In the genomic region with DNA sequence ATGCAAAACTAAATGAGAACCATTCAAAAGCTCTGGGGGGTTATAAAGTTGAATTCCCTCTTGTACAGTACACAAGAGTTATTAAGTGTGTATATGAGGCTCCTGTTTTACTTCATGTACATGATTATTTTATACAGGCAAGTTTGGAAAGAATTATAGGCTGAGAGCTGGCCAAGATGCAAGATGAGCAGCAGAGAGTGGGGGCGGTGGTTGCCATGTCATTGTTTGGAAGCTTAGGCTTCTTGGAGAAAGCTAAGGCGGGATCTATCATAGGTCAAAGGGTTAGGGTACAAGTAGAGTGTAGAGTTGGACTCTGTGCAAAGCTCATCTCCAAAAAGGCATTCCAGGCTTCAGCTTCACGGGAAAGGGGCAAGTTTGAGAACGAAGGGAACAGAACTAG, we compare ENCODE assay signal across 16 cellular contexts.
DNase-seq lines count a peak whose midpoint lies in the region; ATAC-seq and TF ChIP-seq lines count a peak whose summit lies in the region.
"Had no signal": no experiment of that assay in that cellular context is flagged by ENCODE, and none has a peak within 500 bp of the region (broad histone marks: within the 10 kb centered on the region; RNA-seq: fewer than 3 reads in every experiment).

No MANE protein-coding gene starts in this region.

- no peak for TF ChIP-seq POLR2A in IMR-90 (IDR thresholded peaks at IDR 0.05; ENCODE audit: low read depth, low read length)

- no peak overlapping the region; the same call in 1 of the 2 replicates for H3K4me2 ChIP-seq in IMR-90 (ENCODE audit: low read depth, low read length)
- H3K4me2 ChIP-seq in hepatocyte = no peak overlapping the region
- H3K4me2 ChIP-seq in osteoblast (ENCODE audit: insufficient read depth, low read length) = no peak overlapping the region
- no peak overlapping the region for H3K4me2 ChIP-seq in PC-9
- H3K4me2 ChIP-seq: A549, BLaER1, GM23338 had no signal

- no peaks in the 10 kb centered on the region for H4K20me1 ChIP-seq in IMR-90 (ENCODE audit: insufficient read depth, low read length)
- no peaks in the 10 kb centered on the region for H4K20me1 ChIP-seq in hepatocyte (ENCODE audit: insufficient read depth, poor library complexity, severe bottlenecking)
- no peaks in the 10 kb centered on the region for H4K20me1 ChIP-seq in osteoblast (ENCODE audit: insufficient read depth, low read length)
- H4K20me1 ChIP-seq in PC-9 (ENCODE audit: insufficient read depth) = no peaks in the 10 kb centered on the region
- H4K20me1 ChIP-seq: BLaER1 had no signal

- no peak for TF ChIP-seq RAD21 in IMR-90 (IDR thresholded peaks at IDR 0.05; ENCODE audit: low read length)

- no peak overlapping the region for H2AFZ ChIP-seq in IMR-90 (replicated peaks; ENCODE audit: low read length, poor library complexity)
- H2AFZ ChIP-seq in hepatocyte = no peak overlapping the region
- H2AFZ ChIP-seq in osteoblast (ENCODE audit: low read length) = no peak overlapping the region
- no peak overlapping the region for H2AFZ ChIP-seq in PC-9
- H2AFZ ChIP-seq: GM23338 had no signal

- H4K8ac ChIP-seq in IMR-90 (ENCODE audit: low read depth in 2 of 2, low read length in 2 of 2) = no peak overlapping the region

- POLR2A ChIA-PET in IMR-90 (lab: Charles Lee; ENCODE audit: unreplicated experiment) = no interaction called here
- POLR2A ChIA-PET in PC-9 (lab: Charles Lee; ENCODE audit: unreplicated experiment) = no interaction called here

- H2AK5ac ChIP-seq in IMR-90 (ENCODE audit: low read depth, low read length) = 0 out of 2 replicates have a peak overlapping the region, but pooled peaks have one; percentile 2

- no peaks in the 10 kb centered on the region for H3K9me1 ChIP-seq in IMR-90 (ENCODE audit: insufficient read depth, low read length)

- no peak overlapping the region for H3K4me3 ChIP-seq in IMR-90 (ENCODE audit: insufficient read depth, low read depth, low read length)
- H3K4me3 ChIP-seq in hepatocyte = no peak overlapping the region
- H3K4me3 ChIP-seq in osteoblast (ENCODE audit: insufficient read depth, low read length) = no peak overlapping the region
- H3K4me3 ChIP-seq in PC-9 = no peak overlapping the region
- H3K4me3 ChIP-seq: A549, BLaER1, GM23338 had no signal

- WGBS in IMR-90 (ENCODE audit: extremely low coverage in 2 of 2, insufficient read length in 1 of 2), 2 experiments = 32% methylated on average over 4 of the region's 4 CpGs; no CpG with 5 or more reads in 1 of the 2 experiments
- 78% methylated on average over 4 of the region's 4 CpGs for WGBS in hepatocyte (ENCODE audit: low lambda C conversion rate, missing lambda C conversion rate)

- TF ChIP-seq CTCF in IMR-90 (conservative IDR thresholded peaks at IDR 0.05; ENCODE audit: low read depth, low read length) = no peak
- TF ChIP-seq CTCF in hepatocyte (IDR thresholded peaks at IDR 0.05; ENCODE audit: poor library complexity) = no peak
- no peak for TF ChIP-seq CTCF in osteoblast (IDR thresholded peaks at IDR 0.05; ENCODE audit: extremely low read depth, low read depth, low read length)
- TF ChIP-seq CTCF in PC-9 (conservative IDR thresholded peaks at IDR 0.05) = no peak

- H3K4me1 ChIP-seq in IMR-90 (ENCODE audit: control insufficient read depth, insufficient read depth, low read length) = peaks cover 2% of the 10 kb centered on the region
- peaks cover 3% of the 10 kb centered on the region for H3K4me1 ChIP-seq in hepatocyte (ENCODE audit: insufficient read depth)
- H3K4me1 ChIP-seq in osteoblast (ENCODE audit: insufficient read depth, low read length) = no peaks in the 10 kb centered on the region
- peaks cover 7% of the 10 kb centered on the region; the same call in 1 of the 2 replicates for H3K4me1 ChIP-seq in PC-9 (replicated peaks; ENCODE audit: insufficient read depth)
- H3K4me1 ChIP-seq: BLaER1 had no signal

- DNase-seq in IMR-90 (peak; percentile 22), fibroblast of gingiva (ENCODE audit: low read depth) (peak; percentile 47), hepatocyte (ENCODE audit: low spot score) (no peak), osteoblast (ENCODE audit: insufficient read length, low spot score, missing footprints) (peak; percentile 15), PC-9 (no peak), HCEC 1CT (no peak), cardiac septum (ENCODE audit: low spot score) (no peak)
- DNase-seq: CD4-positive, alpha-beta memory T cell; DMS79 treated with DMSO at 0.1 percent for 48 hours; GF-D8; HFFc6 had no signal

- H2AK9ac ChIP-seq in IMR-90 (replicated peaks; ENCODE audit: low read depth, low read length, poor library complexity) = no peak overlapping the region

- no peak overlapping the region for H3K27ac ChIP-seq in IMR-90 (ENCODE audit: insufficient read depth, low read length)
- H3K27ac ChIP-seq in hepatocyte = peak overlapping the region; percentile 46
- no peak overlapping the region for H3K27ac ChIP-seq in osteoblast (ENCODE audit: low read depth, low read length)
- H3K27ac ChIP-seq in PC-9 = no peak overlapping the region
- H3K27ac ChIP-seq: 22Rv1, A549, BLaER1 had no signal

- H2BK20ac ChIP-seq in IMR-90 (ENCODE audit: low read depth, low read length) = no peak overlapping the region

- H3K27me3 ChIP-seq in IMR-90 (ENCODE audit: control insufficient read depth, insufficient read depth, low read length) = no peaks in the 10 kb centered on the region
- no peaks in the 10 kb centered on the region for H3K27me3 ChIP-seq in hepatocyte
- no peaks in the 10 kb centered on the region for H3K27me3 ChIP-seq in osteoblast (ENCODE audit: insufficient read depth, low read length)
- peaks cover 12% of the 10 kb centered on the region; the same call in 1 of the 2 replicates for H3K27me3 ChIP-seq in PC-9 (ENCODE audit: insufficient read depth, low read depth)
- H3K27me3 ChIP-seq: BLaER1 had no signal

- H3K9me3 ChIP-seq in IMR-90 (ENCODE audit: control insufficient read depth, insufficient read depth, low read length) = 0 out of 2 replicates have a peak, but pooled peaks cover 2% of the 10 kb centered on the region
- no peaks in the 10 kb centered on the region for H3K9me3 ChIP-seq in hepatocyte (ENCODE audit: low read depth)
- no peaks in the 10 kb centered on the region for H3K9me3 ChIP-seq in osteoblast (ENCODE audit: low read depth, low read length)
- no peaks in the 10 kb centered on the region for H3K9me3 ChIP-seq in PC-9 (ENCODE audit: insufficient read depth, low read depth)
- H3K9me3 ChIP-seq: A549, BLaER1 had no signal

- intact Hi-C loops in IMR-90 (cut with micrococcal nuclease) = no loop called here
- intact Hi-C loops in PC-9 (cut with micrococcal nuclease; ENCODE audit: unreplicated experiment) = no loop called here
- intact Hi-C loops in cardiac septum (cut with DNase I) = no loop called here

- H3K79me1 ChIP-seq in IMR-90 (ENCODE audit: low read depth in 1 of 2, low read length in 2 of 2) = no peaks in the 10 kb centered on the region

- no peak overlapping the region for H4K5ac ChIP-seq in IMR-90 (ENCODE audit: low read depth, low read length)

- no peaks in the 10 kb centered on the region for H3K9me2 ChIP-seq in hepatocyte (replicated peaks; ENCODE audit: insufficient read depth)
- H3K9me2 ChIP-seq in PC-9 (ENCODE audit: insufficient read depth) = no peaks in the 10 kb centered on the region

- dilution Hi-C loops in IMR-90 (cut with HindIII; ENCODE audit: low sequenced_read_pairs, unreplicated experiment) = no loop called here

- no peaks in the 10 kb centered on the region for H3F3A ChIP-seq in PC-9 (ENCODE audit: insufficient read depth, low read depth)

- H3K9ac ChIP-seq in IMR-90 (ENCODE audit: low read depth, low read length) = no peak overlapping the region
- H3K9ac ChIP-seq: BLaER1 had no signal

- no peak overlapping the region for H3K56ac ChIP-seq in IMR-90 (ENCODE audit: extremely low read depth, insufficient read depth, low read length)

- ATAC-seq in IMR-90 (ENCODE audit: low read depth) = peak; percentile 34
- ATAC-seq: A549, GM23338, HCT116 had no signal

- H3K79me2 ChIP-seq in hepatocyte (no peaks in the 10 kb centered on the region), osteoblast (ENCODE audit: insufficient read depth, low read length) (no peaks in the 10 kb centered on the region), PC-9 (ENCODE audit: low read depth) (no peaks in the 10 kb centered on the region)

- no peak overlapping the region for H3K4ac ChIP-seq in IMR-90 (ENCODE audit: low read depth, low read length)

- no peak overlapping the region for H3K14ac ChIP-seq in IMR-90 (replicated peaks; ENCODE audit: low read depth, low read length)

- H4K91ac ChIP-seq in IMR-90 (ENCODE audit: insufficient read depth, low read depth, low read length) = no peak overlapping the region

- H2BK15ac ChIP-seq in IMR-90 (ENCODE audit: low read depth, low read length) = no peak overlapping the region

- CTCF ChIA-PET in IMR-90 (lab: Yijun Ruan, JAX) (no interaction called here), PC-9 (lab: Charles Lee) (no interaction called here)

- H3K23ac ChIP-seq in IMR-90 (ENCODE audit: low read depth, low read length) = no peak overlapping the region

- H2BK120ac ChIP-seq in IMR-90 (ENCODE audit: low read depth, low read length) = no peak overlapping the region

- no peak overlapping the region for H3K18ac ChIP-seq in IMR-90 (ENCODE audit: low read depth, low read length)

- BruUV-seq in IMR-90 (replicated peaks; lab: Mats Ljungman, UMichigan) (no TSS peak), PC-9 (replicated peaks; lab: Mats Ljungman, UMichigan) (no TSS peak)

- H3K36me3 ChIP-seq in IMR-90 (ENCODE audit: control insufficient read depth, insufficient read depth, low read length) (no peaks in the 10 kb centered on the region), hepatocyte (replicated peaks; ENCODE audit: insufficient read depth, low read depth) (no peaks in the 10 kb centered on the region), osteoblast (ENCODE audit: insufficient read depth, low read length) (no peaks in the 10 kb centered on the region), PC-9 (ENCODE audit: low read depth) (no peaks in the 10 kb centered on the region)
- H3K36me3 ChIP-seq: BLaER1 had no signal

- no peak overlapping the region for H2BK5ac ChIP-seq in IMR-90 (ENCODE audit: low read depth, low read length, poor library complexity, severe bottlenecking)

- in situ Hi-C loops in IMR-90 (cut with MboI; ENCODE audit: low sequenced_read_pairs) = no loop called here

TF ChIP-seq in IMR-90, 13 proteins besides CTCF, POLR2A, EP300 and RAD21:
- TF ChIP-seq MAZ (IDR thresholded peaks at IDR 0.05; ENCODE audit: borderline replicate concordance, low read depth, low read length) = no peak
- no peak for TF ChIP-seq SMC3 (IDR thresholded peaks at IDR 0.05; ENCODE audit: low read depth, low read length)

Comparison
In these comparisons a context has a peak if more than half of its experiments do, and no peak if none do; other contexts are left out.
1. DNase-seq: peak in IMR-90 (single experiment), fibroblast of gingiva (single experiment) and osteoblast (single experiment); none in hepatocyte (single experiment), PC-9 (0 of 2), HCEC 1CT (single experiment) and cardiac septum (single experiment).